Comparison of ENCODE assay signal across 14 cellular contexts in the genomic region with DNA sequence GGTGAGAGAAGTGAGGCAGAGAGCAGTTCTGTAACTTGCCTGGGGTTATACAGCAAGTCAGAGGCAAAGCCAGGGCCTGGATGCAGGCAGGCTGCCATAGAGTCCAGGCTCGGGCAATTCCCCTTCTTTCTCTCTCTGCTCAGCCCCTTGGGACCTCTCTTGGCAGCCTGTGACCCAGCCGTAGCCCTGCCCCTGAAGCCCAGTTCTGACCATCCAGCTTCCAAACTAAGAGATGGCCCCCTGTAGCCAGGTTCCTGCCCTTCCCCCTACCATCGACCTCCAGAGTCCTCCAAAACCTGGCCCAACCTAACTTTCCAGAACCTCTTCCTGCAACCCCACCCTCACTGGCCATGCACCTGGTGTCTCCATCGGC.
"Had no signal": no experiment of that assay in that cellular context is flagged by ENCODE, and none has a peak within 500 bp of the region (broad histone marks: within the 10 kb centered on the region; RNA-seq: fewer than 3 reads in every experiment).

No MANE protein-coding gene starts in this region.

- H3K27ac ChIP-seq: sigmoid colon, SK-N-MC, vagina had no signal

- H3K4me3 ChIP-seq: sigmoid colon, SK-N-MC, tibial nerve, vagina had no signal

- H3K9me3 ChIP-seq: sigmoid colon, tibial nerve, vagina had no signal

- H3K27me3 ChIP-seq: sigmoid colon, tibial nerve, vagina had no signal

- H3K36me3 ChIP-seq: sigmoid colon, tibial nerve, vagina had no signal

- DNase-seq: activated CD4-positive, alpha-beta T cell treated with anti-CD3 and anti-CD28 coated beads for 48 hours; activated CD8-positive, alpha-beta memory T cell treated with anti-CD3 and anti-CD28 coated beads, Interleukin-2, amount 50 U/mL, for 48 hours; activated CD8-positive, alpha-beta T cell treated with anti-CD3 and anti-CD28 coated beads, Interleukin-2, amount 10 ng/mL, durations not matched to agents 7 days and 5 days; activated naive CD4-positive, alpha-beta T cell treated with Interleukin-2 at 50 U/mL for 16 hours; dermis blood vessel endothelial cell; glutamatergic neuron; nephron progenitor cell; sigmoid colon; stimulated activated CD4-positive, alpha-beta T cell treated with anti-CD3 and anti-CD28 coated beads, Interleukin-12 subunit alpha, Interleukin-12 subunit beta, amount 100 ng/mL, for 4 hours; stimulated activated naive CD4-positive, alpha-beta T cell treated with Interleukin-2 at 50 U/mL for 16 hours had no signal

- ATAC-seq: activated CD8-positive, alpha-beta T cell treated with anti-CD3 and anti-CD28 coated beads, Interleukin-2, amount 10 ng/mL, durations not matched to agents 7 days and 5 days; WTC11 had no signal
